ENCODE assay signal across 1 cellular context in the genomic region with DNA sequence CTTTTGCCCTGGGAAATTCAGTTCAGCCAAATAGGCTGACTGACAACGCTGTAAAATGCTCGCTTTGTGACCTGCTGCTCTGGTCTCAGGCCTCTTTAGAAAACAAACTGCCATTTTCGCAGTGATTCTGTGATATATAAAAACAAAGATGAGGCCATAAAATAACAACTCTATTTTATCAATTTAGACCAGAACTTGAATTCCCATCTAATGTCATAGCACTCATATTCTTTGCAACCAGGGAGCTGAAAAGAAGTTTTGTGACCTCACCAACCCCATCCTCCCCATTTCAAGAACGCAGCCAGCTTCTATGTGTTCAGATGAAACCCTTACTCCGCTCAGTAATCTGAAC.
TF ChIP-seq lines count a peak whose summit lies in the region.

No MANE protein-coding gene starts in this region.

TF ChIP-seq in WTC11, 78 proteins besides CTCF, POLR2A, EP300 and RAD21 (continued from another document):
- TF ChIP-seq, protein P1, sequence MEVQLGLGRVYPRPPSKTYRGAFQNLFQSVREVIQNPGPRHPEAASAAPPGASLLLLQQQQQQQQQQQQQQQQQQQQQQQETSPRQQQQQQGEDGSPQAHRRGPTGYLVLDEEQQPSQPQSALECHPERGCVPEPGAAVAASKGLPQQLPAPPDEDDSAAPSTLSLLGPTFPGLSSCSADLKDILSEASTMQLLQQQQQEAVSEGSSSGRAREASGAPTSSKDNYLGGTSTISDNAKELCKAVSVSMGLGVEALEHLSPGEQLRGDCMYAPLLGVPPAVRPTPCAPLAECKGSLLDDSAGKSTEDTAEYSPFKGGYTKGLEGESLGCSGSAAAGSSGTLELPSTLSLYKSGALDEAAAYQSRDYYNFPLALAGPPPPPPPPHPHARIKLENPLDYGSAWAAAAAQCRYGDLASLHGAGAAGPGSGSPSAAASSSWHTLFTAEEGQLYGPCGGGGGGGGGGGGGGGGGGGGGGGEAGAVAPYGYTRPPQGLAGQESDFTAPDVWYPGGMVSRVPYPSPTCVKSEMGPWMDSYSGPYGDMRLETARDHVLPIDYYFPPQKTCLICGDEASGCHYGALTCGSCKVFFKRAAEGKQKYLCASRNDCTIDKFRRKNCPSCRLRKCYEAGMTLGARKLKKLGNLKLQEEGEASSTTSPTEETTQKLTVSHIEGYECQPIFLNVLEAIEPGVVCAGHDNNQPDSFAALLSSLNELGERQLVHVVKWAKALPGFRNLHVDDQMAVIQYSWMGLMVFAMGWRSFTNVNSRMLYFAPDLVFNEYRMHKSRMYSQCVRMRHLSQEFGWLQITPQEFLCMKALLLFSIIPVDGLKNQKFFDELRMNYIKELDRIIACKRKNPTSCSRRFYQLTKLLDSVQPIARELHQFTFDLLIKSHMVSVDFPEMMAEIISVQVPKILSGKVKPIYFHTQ (CRISPR knock-in tag; IDR thresholded peaks at IDR 0.05) = no peak
- TF ChIP-seq, protein P2, sequence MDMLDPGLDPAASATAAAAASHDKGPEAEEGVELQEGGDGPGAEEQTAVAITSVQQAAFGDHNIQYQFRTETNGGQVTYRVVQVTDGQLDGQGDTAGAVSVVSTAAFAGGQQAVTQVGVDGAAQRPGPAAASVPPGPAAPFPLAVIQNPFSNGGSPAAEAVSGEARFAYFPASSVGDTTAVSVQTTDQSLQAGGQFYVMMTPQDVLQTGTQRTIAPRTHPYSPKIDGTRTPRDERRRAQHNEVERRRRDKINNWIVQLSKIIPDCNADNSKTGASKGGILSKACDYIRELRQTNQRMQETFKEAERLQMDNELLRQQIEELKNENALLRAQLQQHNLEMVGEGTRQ (CRISPR knock-in tag; IDR thresholded peaks at IDR 0.05) = no peak
- no peak for TF ChIP-seq ZNF423 (CRISPR knock-in tag; IDR thresholded peaks at IDR 0.05)
- TF ChIP-seq, protein P3, sequence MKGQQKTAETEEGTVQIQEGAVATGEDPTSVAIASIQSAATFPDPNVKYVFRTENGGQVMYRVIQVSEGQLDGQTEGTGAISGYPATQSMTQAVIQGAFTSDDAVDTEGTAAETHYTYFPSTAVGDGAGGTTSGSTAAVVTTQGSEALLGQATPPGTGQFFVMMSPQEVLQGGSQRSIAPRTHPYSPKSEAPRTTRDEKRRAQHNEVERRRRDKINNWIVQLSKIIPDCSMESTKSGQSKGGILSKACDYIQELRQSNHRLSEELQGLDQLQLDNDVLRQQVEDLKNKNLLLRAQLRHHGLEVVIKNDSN (CRISPR knock-in tag; IDR thresholded peaks at IDR 0.05) = no peak
- TF ChIP-seq ESRRA (CRISPR knock-in tag; IDR thresholded peaks at IDR 0.05; ENCODE audit: borderline replicate concordance) = no peak
- TF ChIP-seq, protein P4, sequence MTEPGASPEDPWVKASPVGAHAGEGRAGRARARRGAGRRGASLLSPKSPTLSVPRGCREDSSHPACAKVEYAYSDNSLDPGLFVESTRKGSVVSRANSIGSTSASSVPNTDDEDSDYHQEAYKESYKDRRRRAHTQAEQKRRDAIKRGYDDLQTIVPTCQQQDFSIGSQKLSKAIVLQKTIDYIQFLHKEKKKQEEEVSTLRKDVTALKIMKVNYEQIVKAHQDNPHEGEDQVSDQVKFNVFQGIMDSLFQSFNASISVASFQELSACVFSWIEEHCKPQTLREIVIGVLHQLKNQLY (CRISPR knock-in tag; IDR thresholded peaks at IDR 0.05) = no peak
- TF ChIP-seq ZNF317 (CRISPR knock-in tag; IDR thresholded peaks at IDR 0.05; ENCODE audit: borderline replicate concordance, low read depth) = no peak
- TF ChIP-seq, protein P5, sequence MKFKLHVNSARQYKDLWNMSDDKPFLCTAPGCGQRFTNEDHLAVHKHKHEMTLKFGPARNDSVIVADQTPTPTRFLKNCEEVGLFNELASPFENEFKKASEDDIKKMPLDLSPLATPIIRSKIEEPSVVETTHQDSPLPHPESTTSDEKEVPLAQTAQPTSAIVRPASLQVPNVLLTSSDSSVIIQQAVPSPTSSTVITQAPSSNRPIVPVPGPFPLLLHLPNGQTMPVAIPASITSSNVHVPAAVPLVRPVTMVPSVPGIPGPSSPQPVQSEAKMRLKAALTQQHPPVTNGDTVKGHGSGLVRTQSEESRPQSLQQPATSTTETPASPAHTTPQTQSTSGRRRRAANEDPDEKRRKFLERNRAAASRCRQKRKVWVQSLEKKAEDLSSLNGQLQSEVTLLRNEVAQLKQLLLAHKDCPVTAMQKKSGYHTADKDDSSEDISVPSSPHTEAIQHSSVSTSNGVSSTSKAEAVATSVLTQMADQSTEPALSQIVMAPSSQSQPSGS (CRISPR knock-in tag; IDR thresholded peaks at IDR 0.05; ENCODE audit: borderline replicate concordance, low read depth) = no peak
- no peak for TF ChIP-seq ZBTB21 (CRISPR knock-in tag; IDR thresholded peaks at IDR 0.05; ENCODE audit: borderline replicate concordance)
TF ChIP-seq in WTC11: peak in this region for 0.
